9 cellular contexts compared by ENCODE assay signal in the genomic region with DNA sequence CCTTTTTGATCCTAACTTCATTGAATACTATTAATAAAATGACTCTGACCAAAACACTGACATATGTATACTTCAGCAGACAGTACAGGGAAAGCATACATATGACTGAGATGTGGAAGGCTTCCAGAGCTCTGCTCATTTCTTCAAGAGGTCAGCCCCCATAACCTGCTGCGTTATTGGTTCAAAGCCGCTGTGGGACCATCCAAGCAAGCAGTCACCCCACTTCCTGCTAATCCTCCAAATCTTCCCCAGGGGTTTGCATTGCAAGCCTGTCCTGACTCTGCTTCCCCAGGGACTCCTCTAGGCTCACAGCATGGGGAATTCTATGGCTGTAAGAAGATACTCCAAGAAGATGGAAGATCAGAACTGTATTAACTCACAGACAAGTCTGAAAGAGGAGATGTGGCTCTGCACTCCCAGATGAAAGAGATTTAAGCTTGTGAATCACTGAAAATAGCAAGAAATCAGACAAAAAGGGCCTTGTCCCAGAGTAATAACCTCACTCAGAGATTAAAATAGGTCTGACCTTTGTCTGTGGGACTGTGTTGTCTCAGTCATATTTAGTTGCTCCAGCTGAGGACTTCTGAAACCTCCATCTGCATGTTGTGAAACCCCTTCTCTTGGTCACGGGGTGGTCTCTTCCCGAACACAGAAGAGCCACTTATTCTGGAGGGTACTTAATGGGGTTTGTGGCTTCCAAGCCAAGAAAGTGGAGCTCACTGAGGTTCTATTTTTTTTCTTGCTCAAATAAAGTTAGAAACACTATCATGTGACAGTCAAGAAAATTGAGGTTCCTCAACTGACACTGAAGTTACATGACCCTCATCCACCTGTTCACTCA.
DNase-seq lines count a peak whose midpoint lies in the region; ATAC-seq and TF ChIP-seq lines count a peak whose summit lies in the region.
"Had no signal": no experiment of that assay in that cellular context is flagged by ENCODE, and none has a peak within 500 bp of the region (broad histone marks: within the 10 kb centered on the region; RNA-seq: fewer than 3 reads in every experiment).

No MANE protein-coding gene starts in this region.

- H3K4me1 ChIP-seq in rectal smooth muscle tissue (ENCODE audit: control insufficient read depth, insufficient read depth, low read length) (no peaks in the 10 kb centered on the region), right atrium auricular region (peaks cover 0 to 7% of the 10 kb centered on the region in 2 donors)

- peaks cover 2% of the 10 kb centered on the region for H3K9me3 Mint-ChIP-seq in Calu3 (ENCODE audit: low read depth, unreplicated experiment)

- no peak overlapping the region for H3K4me3 Mint-ChIP-seq in Calu3 (ENCODE audit: low read depth, unreplicated experiment)

- H3K4me3 ChIP-seq in rectal smooth muscle tissue (ENCODE audit: low read length), result no peak overlapping the region
- no peak overlapping the region for H3K4me3 ChIP-seq in right atrium auricular region

- H3K36me3 ChIP-seq in rectal smooth muscle tissue (ENCODE audit: control insufficient read depth, insufficient read depth, low read length) (no peaks in the 10 kb centered on the region), right atrium auricular region (no peaks in the 10 kb centered on the region)

- no TSS peak for BruUV-seq in Calu3 (replicated peaks; lab: Mats Ljungman, UMichigan)

- DNase-seq in retina, result no peak
- no peak for DNase-seq in right atrium auricular region (ENCODE audit: low spot score)
- no peak for DNase-seq in Calu3
- no peak for DNase-seq in 8988T
- DNase-seq: GF-D8 had no signal

- ATAC-seq in GM18870 (IDR thresholded peaks at IDR 0.05; ENCODE audit: unreplicated experiment) (peak; percentile 88), GM21723 (IDR thresholded peaks at IDR 0.05; ENCODE audit: unreplicated experiment) (peak; percentile 82), HG03342 (IDR thresholded peaks at IDR 0.05; ENCODE audit: unreplicated experiment) (peak; percentile 78)

- no peaks in the 10 kb centered on the region for H3K27me3 Mint-ChIP-seq in Calu3 (ENCODE audit: unreplicated experiment)

- H3K9me3 ChIP-seq in right atrium auricular region, result no peaks in the 10 kb centered on the region

- peaks cover 9% of the 10 kb centered on the region for H3K4me1 Mint-ChIP-seq in Calu3 (ENCODE audit: low read depth, unreplicated experiment)

- intact Hi-C loops in Calu3 (cut with micrococcal nuclease; ENCODE audit: unreplicated experiment), result no loop called here

- CTCF ChIA-PET in Calu3 (lab: Charles Lee), result interaction anchor here (0.6 kb wide), 1 partner anchor 31 kb away, joined by 4 read pairs; no protein-coding TSS in a partner anchor

- H3K27me3 ChIP-seq in rectal smooth muscle tissue (ENCODE audit: control insufficient read depth, insufficient read depth, low read length) (no peaks in the 10 kb centered on the region), right atrium auricular region (no peaks in the 10 kb centered on the region)

- no peak overlapping the region for H3K9ac ChIP-seq in rectal smooth muscle tissue (ENCODE audit: low read length)

- H3K36me3 Mint-ChIP-seq in Calu3 (ENCODE audit: insufficient read depth, unreplicated experiment), result no peaks in the 10 kb centered on the region

- H3K27ac Mint-ChIP-seq in Calu3 (ENCODE audit: unreplicated experiment), result no peak overlapping the region

- H3K27ac ChIP-seq in rectal smooth muscle tissue (ENCODE audit: low read depth, low read length) (peak overlapping the region; percentile 3), right atrium auricular region (no peak overlapping the region)

- TF ChIP-seq CTCF in right atrium auricular region (IDR thresholded peaks at IDR 0.05) (no peak), Calu3 (IDR thresholded peaks at IDR 0.05; ENCODE audit: unreplicated experiment) (no peak)
